Comparison of ENCODE assay signal across 1 cellular context in genomic region chr10:5370493-5371317, GRCh38.
TF ChIP-seq lines count a peak whose summit lies in the region.

No MANE protein-coding gene starts in this region.

TF ChIP-seq in IMR-90, 13 proteins besides CTCF, POLR2A, EP300 and RAD21:
- TF ChIP-seq RCOR1 (IDR thresholded peaks at IDR 0.05; ENCODE audit: insufficient replicate concordance, low read length) = no peak
